ENCODE assay signal across 15 cellular contexts in the genomic region with DNA sequence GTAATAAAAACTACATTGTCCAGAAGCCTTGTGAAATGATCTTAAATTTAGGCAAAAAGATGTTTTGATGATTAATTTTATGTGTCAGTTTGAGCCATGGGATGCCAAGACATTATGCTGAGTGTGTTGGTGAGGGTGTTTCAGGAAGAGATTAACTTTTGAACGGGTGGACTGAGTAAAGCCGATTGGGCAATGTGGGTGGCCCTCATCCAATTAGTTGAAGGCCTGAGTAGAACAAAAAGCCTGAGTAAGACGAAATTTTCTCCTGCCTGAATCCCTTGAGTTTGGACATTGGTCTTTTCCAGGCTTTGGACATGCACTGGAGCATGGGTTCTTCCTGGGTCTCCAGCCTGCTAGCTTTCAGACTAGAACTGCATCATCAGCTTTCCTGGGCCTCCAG.
DNase-seq lines count a peak whose midpoint lies in the region; ATAC-seq lines count a peak whose summit lies in the region.
"Had no signal": no experiment of that assay in that cellular context is flagged by ENCODE, and none has a peak within 500 bp of the region (broad histone marks: within the 10 kb centered on the region; RNA-seq: fewer than 3 reads in every experiment).

No MANE protein-coding gene starts in this region.

- no peaks in the 10 kb centered on the region for H3K9me3 Mint-ChIP-seq in activated T-helper 17 cell treated with anti-CD3 and anti-CD28 coated beads, Interleukin-2, amount 50 U/mL, for 72 hours
- H3K9me3 Mint-ChIP-seq: IgD-negative memory B cell, T-cell had no signal

- H3K36me3 Mint-ChIP-seq in activated T-helper 17 cell treated with anti-CD3 and anti-CD28 coated beads, Interleukin-2, amount 50 U/mL, for 72 hours (ENCODE audit: low read depth) = peaks cover 5% of the 10 kb centered on the region
- H3K36me3 Mint-ChIP-seq: IgD-negative memory B cell had no signal

- H3K4me1 Mint-ChIP-seq in activated T-helper 17 cell treated with anti-CD3 and anti-CD28 coated beads, Interleukin-2, amount 50 U/mL, for 72 hours = peaks cover 8% of the 10 kb centered on the region

- H3K9me3 ChIP-seq in adipocyte (ENCODE audit: control insufficient read depth, low read length) = no peaks in the 10 kb centered on the region

- no peaks in the 10 kb centered on the region for H3K27me3 Mint-ChIP-seq in activated T-helper 17 cell treated with anti-CD3 and anti-CD28 coated beads, Interleukin-2, amount 50 U/mL, for 72 hours
- H3K27me3 Mint-ChIP-seq: B cell, IgD-negative memory B cell, T-cell had no signal

- no peak overlapping the region for H3K4me3 Mint-ChIP-seq in activated T-helper 17 cell treated with anti-CD3 and anti-CD28 coated beads, Interleukin-2, amount 50 U/mL, for 72 hours
- H3K4me3 Mint-ChIP-seq: B cell, IgD-negative memory B cell, T-cell had no signal

- no peak overlapping the region for H3K4me3 ChIP-seq in adipocyte (ENCODE audit: low read length)
- H3K4me3 ChIP-seq: skin epidermis had no signal

- peak; percentile 49 for DNase-seq in AG20443 (ENCODE audit: low spot score)
- peak; percentile 61 for DNase-seq in adipocyte (ENCODE audit: low read depth)
- DNase-seq in fibroblast of the conjunctiva (ENCODE audit: low read depth) = peak; percentile 21
- DNase-seq in posterior vena cava (ENCODE audit: low spot score) = peak; percentile 89
- no peak for DNase-seq in stimulated activated CD4-positive, alpha-beta T cell treated with anti-CD3 and anti-CD28 coated beads, Interleukin-15, amount 100 ng/mL, for 24 hours
- DNase-seq: activated CD4-positive, alpha-beta T cell treated with anti-CD3 and anti-CD28 coated beads, Interleukin-2, amount 50 U/mL, for 4 hours; activated gamma-delta T cell treated with Interleukin-2 at 50 U/mL for 16 hours; NCI-H2081 treated with DMSO at 0.1 percent for 48 hours; T-cell had no signal

- no peaks in the 10 kb centered on the region for H3K27me3 ChIP-seq in adipocyte (replicated peaks; ENCODE audit: control insufficient read depth, insufficient read depth, low read length)

- intact Hi-C loops in posterior vena cava (cut with DNase I) = no loop called here

- H3K9ac ChIP-seq in adipocyte (ENCODE audit: low read length) = peak overlapping the region; percentile 18

- H3K4me1 ChIP-seq in adipocyte (ENCODE audit: control insufficient read depth, insufficient read depth, low read length) = peaks cover 42% of the 10 kb centered on the region

- no peaks in the 10 kb centered on the region for H3K36me3 ChIP-seq in adipocyte (ENCODE audit: control insufficient read depth, insufficient read depth, low read length, severe bottlenecking)

- no peak overlapping the region for H3K27ac Mint-ChIP-seq in activated T-helper 17 cell treated with anti-CD3 and anti-CD28 coated beads, Interleukin-2, amount 50 U/mL, for 72 hours
- H3K27ac Mint-ChIP-seq: B cell, T-cell had no signal

- ATAC-seq in activated T-helper 17 cell treated with anti-CD3 and anti-CD28 coated beads, Interleukin-2, amount 50 U/mL, for 72 hours (replicated peaks) = no peak
- no peak for ATAC-seq in HG03097 (IDR thresholded peaks at IDR 0.05; ENCODE audit: low FRiP score, unreplicated experiment)
- ATAC-seq in HG02610 (IDR thresholded peaks at IDR 0.05; ENCODE audit: unreplicated experiment) = no peak
- ATAC-seq: T-cell had no signal
